ENCODE assay signal across 28 cellular contexts in genomic region chr20:57774111-57774880, GRCh38.
DNase-seq lines count a peak whose midpoint lies in the region; ATAC-seq, FAIRE-seq and TF ChIP-seq lines count a peak whose summit lies in the region.
"Had no signal": no experiment of that assay in that cellular context is flagged by ENCODE, and none has a peak within 500 bp of the region (broad histone marks: within the 10 kb centered on the region; RNA-seq: fewer than 3 reads in every experiment).

No MANE protein-coding gene starts in this region.

- H3K9me3 Mint-ChIP-seq in endodermal cell = no peaks in the 10 kb centered on the region
- H3K9me3 Mint-ChIP-seq in activated naive CD4-positive, alpha-beta T cell treated with anti-CD3 and anti-CD28 coated beads, Interleukin-2, amount 10 ng/mL, durations not matched to agents 7 days and 5 days = no peaks in the 10 kb centered on the region
- H3K9me3 Mint-ChIP-seq: CD8-positive, alpha-beta T cell; HFFc6 had no signal

- no peaks in the 10 kb centered on the region for H3K9me3 ChIP-seq in endodermal cell (ENCODE audit: control insufficient read depth, low read length)
- no peaks in the 10 kb centered on the region for H3K9me3 ChIP-seq in Peyer's patch
- H3K9me3 ChIP-seq: Caco-2, HAP-1, SK-N-SH had no signal

- H3K4me1 ChIP-seq in endodermal cell (ENCODE audit: control insufficient read depth, insufficient read depth, low read length) = peaks cover 5% of the 10 kb centered on the region
- no peaks in the 10 kb centered on the region for H3K4me1 ChIP-seq in Peyer's patch
- H3K4me1 ChIP-seq: HAP-1 had no signal

- no peak for TF ChIP-seq POLR2A in Peyer's patch (IDR thresholded peaks at IDR 0.05)

- no peaks in the 10 kb centered on the region for H3K36me3 ChIP-seq in endodermal cell (ENCODE audit: control insufficient read depth, insufficient read depth, low read length)
- no peaks in the 10 kb centered on the region for H3K36me3 ChIP-seq in Peyer's patch
- H3K36me3 ChIP-seq: HAP-1 had no signal

- CTCF ChIA-PET in activated naive CD4-positive, alpha-beta T cell treated with anti-CD3 and anti-CD28 coated beads, Interleukin-2, amount 10 ng/mL, durations not matched to agents 7 days and 5 days (lab: Charles Lee) = no interaction called here

- H3K27me3 ChIP-seq in endodermal cell (ENCODE audit: control insufficient read depth, insufficient read depth, low read length, poor library complexity, severe bottlenecking) (no peaks in the 10 kb centered on the region), Peyer's patch (no peaks in the 10 kb centered on the region)

- H3K27ac Mint-ChIP-seq in endodermal cell = no peak overlapping the region
- no peak overlapping the region for H3K27ac Mint-ChIP-seq in activated naive CD4-positive, alpha-beta T cell treated with anti-CD3 and anti-CD28 coated beads, Interleukin-2, amount 10 ng/mL, durations not matched to agents 7 days and 5 days
- H3K27ac Mint-ChIP-seq: CD8-positive, alpha-beta T cell; HFFc6 had no signal

- H3K4me3 ChIP-seq in endodermal cell (ENCODE audit: low read length) (no peak overlapping the region), Peyer's patch (no peak overlapping the region)
- H3K4me3 ChIP-seq: GM12878, HAP-1, PC-9 had no signal

- peak; percentile 83 for FAIRE-seq in HTR-8/SVneo (lab: Jason Lieb, UNC)
- FAIRE-seq: GM12878 had no signal

- no peak overlapping the region for H3K4me3 Mint-ChIP-seq in endodermal cell
- no peak overlapping the region for H3K4me3 Mint-ChIP-seq in activated naive CD4-positive, alpha-beta T cell treated with anti-CD3 and anti-CD28 coated beads, Interleukin-2, amount 10 ng/mL, durations not matched to agents 7 days and 5 days
- H3K4me3 Mint-ChIP-seq: CD8-positive, alpha-beta T cell; HFFc6 had no signal

- H3K9ac ChIP-seq in endodermal cell (ENCODE audit: extremely low read depth, low read length, poor library complexity, severe bottlenecking) = no peak overlapping the region
- H3K9ac ChIP-seq: SK-N-SH had no signal

- H3K27ac ChIP-seq in 22Rv1 (peak overlapping the region; percentile 97), endodermal cell (ENCODE audit: low read depth, low read length) (no peak overlapping the region), Peyer's patch (no peak overlapping the region)
- H3K27ac ChIP-seq: PC-9 had no signal

- no peaks in the 10 kb centered on the region for H3K36me3 Mint-ChIP-seq in endodermal cell (ENCODE audit: low read depth)
- no peaks in the 10 kb centered on the region for H3K36me3 Mint-ChIP-seq in activated naive CD4-positive, alpha-beta T cell treated with anti-CD3 and anti-CD28 coated beads, Interleukin-2, amount 10 ng/mL, durations not matched to agents 7 days and 5 days
- H3K36me3 Mint-ChIP-seq: CD8-positive, alpha-beta T cell had no signal

- TF ChIP-seq CTCF in 22Rv1 (IDR thresholded peaks at IDR 0.05) (no peak), endodermal cell (conservative IDR thresholded peaks at IDR 0.05) (no peak), Peyer's patch (IDR thresholded peaks at IDR 0.05) (no peak)

- peaks cover 24% of the 10 kb centered on the region for H3K4me1 Mint-ChIP-seq in endodermal cell
- no peaks in the 10 kb centered on the region for H3K4me1 Mint-ChIP-seq in activated naive CD4-positive, alpha-beta T cell treated with anti-CD3 and anti-CD28 coated beads, Interleukin-2, amount 10 ng/mL, durations not matched to agents 7 days and 5 days

- no peak for ATAC-seq in sciatic nerve
- ATAC-seq: CD8-positive, alpha-beta T cell; GM12878 had no signal

- intact Hi-C loops in sciatic nerve (cut with DNase I) = no loop called here

- 90 to 92% methylated on average over 9 to 12 of the region's 12 CpGs for WGBS in endodermal cell (ENCODE audit: insufficient coverage in 1 of 2, insufficient read length in 1 of 2), 2 experiments

- DNase-seq in HTR-8/SVneo (ENCODE audit: insufficient read length, low spot score) (no peak), endodermal cell (peak; percentile 32), sciatic nerve (ENCODE audit: low spot score) (peak; percentile 17), SHP77 (lab: John Stamatoyannopoulos, UW) (no peak), Peyer's patch (no peak)
- no peak for DNase-seq in activated naive CD4-positive, alpha-beta T cell treated with anti-CD3 and anti-CD28 coated beads, Interleukin-2, amount 10 ng/mL, durations not matched to agents 7 days and 5 days
- DNase-seq: C1 segment of cervical spinal cord; CD8-positive, alpha-beta T cell; GDM1; GOT3; HFFc6; KBM-7; MV-4-11; NCI-H1105; NCI-H146; NCI-H1930; NCI-H2107; NCI-H446 treated with DMSO at 0.1 percent for 48 hours; NCI-H82; NK-92 treated with Interleukin-12 subunit alpha and Interleukin-12 subunit beta, amount 100 ng/mL, for 24 hours; PC-9; RPMI8226; SIG-M5; SK-N-SH had no signal

- H3K27me3 Mint-ChIP-seq in endodermal cell (ENCODE audit: insufficient read depth) = peaks cover 15% of the 10 kb centered on the region
- peaks cover 13% of the 10 kb centered on the region for H3K27me3 Mint-ChIP-seq in activated naive CD4-positive, alpha-beta T cell treated with anti-CD3 and anti-CD28 coated beads, Interleukin-2, amount 10 ng/mL, durations not matched to agents 7 days and 5 days

Comparison
In these comparisons a context has a peak if more than half of its experiments do, and no peak if none do; other contexts are left out.
1. DNase-seq: peak in endodermal cell (single experiment) and sciatic nerve (single experiment); none in HTR-8/SVneo (single experiment), SHP77 (0 of 2), activated naive CD4-positive, alpha-beta T cell treated with anti-CD3 and anti-CD28 coated beads, Interleukin-2, amount 10 ng/mL, durations not matched to agents 7 days and 5 days (single experiment) and Peyer's patch (0 of 3).